16 cellular contexts compared by ENCODE assay signal in genomic region chr1:35454175-35454574, GRCh38.
DNase-seq lines count a peak whose midpoint lies in the region; FAIRE-seq and TF ChIP-seq lines count a peak whose summit lies in the region.
"Had no signal": no experiment of that assay in that cellular context is flagged by ENCODE, and none has a peak within 500 bp of the region (broad histone marks: within the 10 kb centered on the region; RNA-seq: fewer than 3 reads in every experiment).

No MANE protein-coding gene starts in this region.

- no peaks in the 10 kb centered on the region for H3K9me3 Mint-ChIP-seq in CD4-positive, alpha-beta memory T cell
- H3K9me3 Mint-ChIP-seq in astrocyte (ENCODE audit: unreplicated experiment) = no peaks in the 10 kb centered on the region
- H3K9me3 Mint-ChIP-seq: activated T-helper 2 cell treated with anti-CD3 and anti-CD28 coated beads, Interferon-gamma antibody, Interleukin-2, Interleukin-4, amounts not matched to agents 10 μg/mL and 5 μg/mL and 100 μg/mL, durations not matched to agents 14 hours and 24 hours and 36 hours; IgD-negative memory B cell; nephron had no signal

- TF ChIP-seq EP300 in neural cell (conservative IDR thresholded peaks at IDR 0.05; ENCODE audit: poor library complexity, severe bottlenecking) = no peak

- CTCF ChIA-PET in CD4-positive, alpha-beta memory T cell (lab: Charles Lee; ENCODE audit: partially characterized antibody) = interaction anchor here (0.8 to 14.3 kb wide), 10 partner anchors 34 to 262 kb away, joined by 3 to 274 read pairs (median 4); no protein-coding TSS in a partner anchor
- CTCF ChIA-PET in GM10248 (lab: Yijun Ruan, JAX) = interaction anchor here (1.0 to 13.9 kb wide), 10 partner anchors 9 to 273 kb away, joined by 3 to 184 read pairs (median 6); partner anchors contain the start of genes KIAA0319L and NCDN

- H3K9me3 ChIP-seq in CD4-positive, alpha-beta memory T cell (ENCODE audit: control insufficient read depth in 1 of 2, low read length in 2 of 2) = no peaks in the 10 kb centered on the region
- no peaks in the 10 kb centered on the region for H3K9me3 ChIP-seq in astrocyte (ENCODE audit: insufficient read depth, low read depth, low read length)
- H3K9me3 ChIP-seq in neural cell (ENCODE audit: low read length) = no peaks in the 10 kb centered on the region
- no peaks in the 10 kb centered on the region for H3K9me3 ChIP-seq in SJCRH30 (replicated peaks)
- H3K9me3 ChIP-seq: heart right ventricle, SJSA1 had no signal

- POLR2A ChIA-PET in CD4-positive, alpha-beta memory T cell (lab: Charles Lee; ENCODE audit: partially characterized antibody) = interaction anchor here (1.1 to 6.7 kb wide), 4 partner anchors 46 to 111 kb away, joined by 3 to 51 read pairs (median 4); no protein-coding TSS in a partner anchor
- POLR2A ChIA-PET in GM10248 (lab: Yijun Ruan, JAX) = interaction anchor here (0.8 kb wide), 1 partner anchor 261 kb away, joined by 3 read pairs; the partner anchor contains the start of gene SFPQ

- no peaks in the 10 kb centered on the region for H3K9me2 ChIP-seq in neural cell (ENCODE audit: insufficient read depth, low read length)

- TF ChIP-seq CTCF in astrocyte (IDR thresholded peaks at IDR 0.05; ENCODE audit: insufficient read depth, low read depth, low read length) (no peak), neural cell (IDR thresholded peaks at IDR 0.05; ENCODE audit: poor library complexity, severe bottlenecking) (no peak), GM10248 (IDR thresholded peaks at IDR 0.05; ENCODE audit: control extremely low read depth, extremely low read depth, low read depth, missing control alignments) (no peak), D721Med (IDR thresholded peaks at IDR 0.05; ENCODE audit: insufficient read depth, missing control alignments) (no peak)

- H3K36me3 Mint-ChIP-seq in CD4-positive, alpha-beta memory T cell = peaks cover 26 to 61% of the 10 kb centered on the region in 2 donors
- H3K36me3 Mint-ChIP-seq in astrocyte (ENCODE audit: low read depth, unreplicated experiment) = peaks cover 9% of the 10 kb centered on the region

- peak overlapping the region in 6 of 7 donors; percentile 24 to 89 (median 66) for H3K27ac Mint-ChIP-seq in CD4-positive, alpha-beta memory T cell
- H3K27ac Mint-ChIP-seq in astrocyte (ENCODE audit: unreplicated experiment) = no peak overlapping the region
- H3K27ac Mint-ChIP-seq: activated T-helper 2 cell treated with anti-CD3 and anti-CD28 coated beads, Interferon-gamma antibody, Interleukin-2, Interleukin-4, amounts not matched to agents 10 μg/mL and 5 μg/mL and 100 μg/mL, durations not matched to agents 14 hours and 24 hours and 36 hours; IgD-negative memory B cell had no signal

- peaks cover 26% of the 10 kb centered on the region for H3K4me1 ChIP-seq in CD4-positive, alpha-beta memory T cell (ENCODE audit: insufficient read depth, low read length)
- H3K4me1 ChIP-seq in astrocyte (ENCODE audit: insufficient read depth, low read length) (peaks cover 13% of the 10 kb centered on the region), SJCRH30 (no peaks in the 10 kb centered on the region)

- peaks cover 29 to 46% (median 39%) of the 10 kb centered on the region in 4 donors for H3K4me1 Mint-ChIP-seq in CD4-positive, alpha-beta memory T cell
- peaks cover 6% of the 10 kb centered on the region for H3K4me1 Mint-ChIP-seq in astrocyte (ENCODE audit: low read depth, unreplicated experiment)

- no peak overlapping the region for H3K4me3 ChIP-seq in CD4-positive, alpha-beta memory T cell (ENCODE audit: low read length in 2 of 2)
- H3K4me3 ChIP-seq in astrocyte (ENCODE audit: insufficient read depth, low read depth, low read length) (no peak overlapping the region), neural cell (ENCODE audit: low read length) (no peak overlapping the region), SJCRH30 (no peak overlapping the region)
- H3K4me3 ChIP-seq: cardiac muscle cell, heart right ventricle, SJSA1 had no signal

- H3K4me2 ChIP-seq in astrocyte (ENCODE audit: low read length) = no peak overlapping the region
- no peak overlapping the region for H3K4me2 ChIP-seq in neural cell (ENCODE audit: low read length)

- FAIRE-seq in astrocyte (lab: Jason Lieb, UNC) = no peak
- FAIRE-seq in D721Med (lab: Jason Lieb, UNC) = no peak

- H3K27me3 Mint-ChIP-seq in CD4-positive, alpha-beta memory T cell = no peaks in the 10 kb centered on the region
- H3K27me3 Mint-ChIP-seq in astrocyte (ENCODE audit: low read depth, unreplicated experiment) = no peaks in the 10 kb centered on the region
- H3K27me3 Mint-ChIP-seq: IgD-negative memory B cell had no signal

- H3F3A ChIP-seq in neural cell (ENCODE audit: insufficient read depth, low read length, poor library complexity, severe bottlenecking) = no peaks in the 10 kb centered on the region

- TF ChIP-seq RAD21 in neural cell (conservative IDR thresholded peaks at IDR 0.05) = no peak

- DNase-seq in CD4-positive, alpha-beta memory T cell = no peak
- peak; percentile 12 to 13 for DNase-seq in Kasumi-1 (lab: John Stamatoyannopoulos, UW)
- DNase-seq in astrocyte (ENCODE audit: low read depth) = no peak
- DNase-seq in GM10248 (ENCODE audit: extremely low spot score) = no peak
- DNase-seq in D721Med (ENCODE audit: insufficient read length, low spot score) = no peak
- DNase-seq in SJCRH30 = no peak
- DNase-seq: heart right ventricle, left colon, NCI-H1436, NCI-H69 had no signal

- no peak overlapping the region for H3K4me3 Mint-ChIP-seq in CD4-positive, alpha-beta memory T cell
- no peak overlapping the region for H3K4me3 Mint-ChIP-seq in astrocyte (ENCODE audit: unreplicated experiment)
- H3K4me3 Mint-ChIP-seq: IgD-negative memory B cell, nephron had no signal

- intact Hi-C loops in CD4-positive, alpha-beta memory T cell (cut with micrococcal nuclease) = no loop called here

- H3K27ac ChIP-seq in CD4-positive, alpha-beta memory T cell (ENCODE audit: low read depth, low read length) = no peak overlapping the region
- peak overlapping the region; percentile 16 for H3K27ac ChIP-seq in astrocyte (ENCODE audit: low read depth, low read length)
- H3K27ac ChIP-seq in neural cell (ENCODE audit: low read length) = peak overlapping the region; percentile 69
- H3K27ac ChIP-seq in SJCRH30 = no peak overlapping the region
- H3K27ac ChIP-seq: cardiac muscle cell, SJSA1 had no signal

- H3K27me3 ChIP-seq in CD4-positive, alpha-beta memory T cell (ENCODE audit: insufficient read depth, low read length) = no peaks in the 10 kb centered on the region
- H3K27me3 ChIP-seq in astrocyte (ENCODE audit: insufficient read depth, low read length) (no peaks in the 10 kb centered on the region), neural cell (ENCODE audit: insufficient read depth, low read depth, low read length) (no peaks in the 10 kb centered on the region), SJCRH30 (no peaks in the 10 kb centered on the region)
- H3K27me3 ChIP-seq: cardiac muscle cell, heart right ventricle, SJSA1 had no signal

- no peak overlapping the region for H2AFZ ChIP-seq in astrocyte (ENCODE audit: low read depth, low read length)
- no peak overlapping the region for H2AFZ ChIP-seq in neural cell (ENCODE audit: low read depth, low read length)

- H3K79me2 ChIP-seq in astrocyte (ENCODE audit: insufficient read depth, low read length) (no peaks in the 10 kb centered on the region), neural cell (replicated peaks; ENCODE audit: insufficient read depth, low read length) (no peaks in the 10 kb centered on the region)

- H3K36me3 ChIP-seq in CD4-positive, alpha-beta memory T cell (ENCODE audit: insufficient read depth, low read length) = peaks cover 29% of the 10 kb centered on the region
- peaks cover 7% of the 10 kb centered on the region for H3K36me3 ChIP-seq in astrocyte (ENCODE audit: insufficient read depth, low read length)
- H3K36me3 ChIP-seq in neural cell (ENCODE audit: insufficient read depth, low read length) = no peaks in the 10 kb centered on the region
- H3K36me3 ChIP-seq in SJCRH30 = peaks cover 20% of the 10 kb centered on the region

- H3K9ac ChIP-seq in astrocyte (ENCODE audit: low read length) (no peak overlapping the region), neural cell (ENCODE audit: low read length) (no peak overlapping the region)

- no peaks in the 10 kb centered on the region for H4K20me1 ChIP-seq in astrocyte (ENCODE audit: insufficient read depth, low read length)
- H4K20me1 ChIP-seq in neural cell (ENCODE audit: insufficient read depth) = no peaks in the 10 kb centered on the region

TF ChIP-seq in neural cell, 6 proteins besides CTCF, POLR2A, EP300 and RAD21:
- no peak for TF ChIP-seq MXI1 (conservative IDR thresholded peaks at IDR 0.05; ENCODE audit: poor library complexity, severe bottlenecking)
- TF ChIP-seq, protein P1, sequence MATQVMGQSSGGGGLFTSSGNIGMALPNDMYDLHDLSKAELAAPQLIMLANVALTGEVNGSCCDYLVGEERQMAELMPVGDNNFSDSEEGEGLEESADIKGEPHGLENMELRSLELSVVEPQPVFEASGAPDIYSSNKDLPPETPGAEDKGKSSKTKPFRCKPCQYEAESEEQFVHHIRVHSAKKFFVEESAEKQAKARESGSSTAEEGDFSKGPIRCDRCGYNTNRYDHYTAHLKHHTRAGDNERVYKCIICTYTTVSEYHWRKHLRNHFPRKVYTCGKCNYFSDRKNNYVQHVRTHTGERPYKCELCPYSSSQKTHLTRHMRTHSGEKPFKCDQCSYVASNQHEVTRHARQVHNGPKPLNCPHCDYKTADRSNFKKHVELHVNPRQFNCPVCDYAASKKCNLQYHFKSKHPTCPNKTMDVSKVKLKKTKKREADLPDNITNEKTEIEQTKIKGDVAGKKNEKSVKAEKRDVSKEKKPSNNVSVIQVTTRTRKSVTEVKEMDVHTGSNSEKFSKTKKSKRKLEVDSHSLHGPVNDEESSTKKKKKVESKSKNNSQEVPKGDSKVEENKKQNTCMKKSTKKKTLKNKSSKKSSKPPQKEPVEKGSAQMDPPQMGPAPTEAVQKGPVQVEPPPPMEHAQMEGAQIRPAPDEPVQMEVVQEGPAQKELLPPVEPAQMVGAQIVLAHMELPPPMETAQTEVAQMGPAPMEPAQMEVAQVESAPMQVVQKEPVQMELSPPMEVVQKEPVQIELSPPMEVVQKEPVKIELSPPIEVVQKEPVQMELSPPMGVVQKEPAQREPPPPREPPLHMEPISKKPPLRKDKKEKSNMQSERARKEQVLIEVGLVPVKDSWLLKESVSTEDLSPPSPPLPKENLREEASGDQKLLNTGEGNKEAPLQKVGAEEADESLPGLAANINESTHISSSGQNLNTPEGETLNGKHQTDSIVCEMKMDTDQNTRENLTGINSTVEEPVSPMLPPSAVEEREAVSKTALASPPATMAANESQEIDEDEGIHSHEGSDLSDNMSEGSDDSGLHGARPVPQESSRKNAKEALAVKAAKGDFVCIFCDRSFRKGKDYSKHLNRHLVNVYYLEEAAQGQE (IDR thresholded peaks at IDR 0.05; ENCODE audit: borderline replicate concordance) = no peak
- no peak for TF ChIP-seq SMC3 (conservative IDR thresholded peaks at IDR 0.05; ENCODE audit: poor library complexity)
- TF ChIP-seq EZH2 (IDR thresholded peaks at IDR 0.05; ENCODE audit: borderline replicate concordance, insufficient read depth, low read length, poor library complexity, severe bottlenecking) = no peak
- no peak for TF ChIP-seq POLR2AphosphoS5 (IDR thresholded peaks at IDR 0.05)
- no peak for TF ChIP-seq TAF1 (IDR thresholded peaks at IDR 0.05; ENCODE audit: low read depth)

Comparison
In these comparisons a context has a peak if more than half of its experiments do, and no peak if none do; other contexts are left out.
1. DNase-seq: peak in Kasumi-1 (2 of 2); none in CD4-positive, alpha-beta memory T cell (0 of 5), astrocyte (single experiment), GM10248 (single experiment), D721Med (single experiment) and SJCRH30 (0 of 2).
2. H3K27ac ChIP-seq: peak in astrocyte (single experiment) and neural cell (single experiment); none in CD4-positive, alpha-beta memory T cell (single experiment) and SJCRH30 (single experiment).